ENCODE assay signal across 11 cellular contexts in genomic region chr14:61147898-61148549, GRCh38.
DNase-seq lines count a peak whose midpoint lies in the region; ATAC-seq and TF ChIP-seq lines count a peak whose summit lies in the region.
"Had no signal": no experiment of that assay in that cellular context is flagged by ENCODE, and none has a peak within 500 bp of the region (broad histone marks: within the 10 kb centered on the region; RNA-seq: fewer than 3 reads in every experiment).

No MANE protein-coding gene starts in this region.

- TF ChIP-seq CTCF in gastroesophageal sphincter (IDR thresholded peaks at IDR 0.05) (no peak), omental fat pad (IDR thresholded peaks at IDR 0.05) (no peak)

- TF ChIP-seq POLR2A in gastroesophageal sphincter (IDR thresholded peaks at IDR 0.05), result no peak

- ATAC-seq in gastroesophageal sphincter (peak; percentile 27), omental fat pad (ENCODE audit: low FRiP score) (peak; percentile 53), GM21515 (IDR thresholded peaks at IDR 0.05; ENCODE audit: unreplicated experiment) (no peak)

- H3K27me3 Mint-ChIP-seq in activated naive CD8-positive, alpha-beta T cell treated with anti-CD3 and anti-CD28 coated beads for 36 hours, result peaks cover 19% of the 10 kb centered on the region

- H3K36me3 Mint-ChIP-seq in activated naive CD8-positive, alpha-beta T cell treated with anti-CD3 and anti-CD28 coated beads for 36 hours, result no peaks in the 10 kb centered on the region

- 42 to 80% methylated on average over 2 to 8 of the region's 19 CpGs for WGBS in gastroesophageal sphincter (ENCODE audit: low coverage in 1 of 2), 2 donors

- H3K4me1 ChIP-seq in gastroesophageal sphincter, result peaks cover 4 to 39% (median 15%) of the 10 kb centered on the region in 3 donors
- H3K4me1 ChIP-seq: uterus had no signal

- H3K27ac Mint-ChIP-seq in activated naive CD8-positive, alpha-beta T cell treated with anti-CD3 and anti-CD28 coated beads for 36 hours, result no peak overlapping the region
- H3K27ac Mint-ChIP-seq: activated CD4-positive, alpha-beta memory T cell treated with anti-CD3 and anti-CD28 coated beads, Interleukin-2, amount 10 ng/mL, durations not matched to agents 7 days and 5 days had no signal

- TF ChIP-seq EP300 in gastroesophageal sphincter (IDR thresholded peaks at IDR 0.05), result no peak

- no peaks in the 10 kb centered on the region for H3K27me3 ChIP-seq in gastroesophageal sphincter
- H3K27me3 ChIP-seq: uterus had no signal

- H3K9me3 ChIP-seq in gastroesophageal sphincter, result no peaks in the 10 kb centered on the region
- H3K9me3 ChIP-seq: uterus had no signal

- DNase-seq in DMS79 treated with DMSO at 0.1 percent for 48 hours (lab: John Stamatoyannopoulos, UW) (peak; percentile 75), amniotic epithelial cell (ENCODE audit: low read depth) (peak; percentile 99), omental fat pad (ENCODE audit: low spot score) (no peak), RKO (ENCODE audit: low spot score) (no peak)
- DNase-seq in activated CD4-positive, CD25-positive, alpha-beta regulatory T cell (lab: John Stamatoyannopoulos, UW), result no peak
- DNase-seq in activated naive CD8-positive, alpha-beta T cell treated with anti-CD3 and anti-CD28 coated beads for 36 hours, result no peak
- DNase-seq: activated CD4-positive, alpha-beta memory T cell treated with anti-CD3 and anti-CD28 coated beads, Interleukin-2, amount 10 ng/mL, durations not matched to agents 7 days and 5 days; NCI-H748 treated with DMSO at 0.1 percent for 48 hours had no signal

- H3K36me3 ChIP-seq in gastroesophageal sphincter, result no peaks in the 10 kb centered on the region
- H3K36me3 ChIP-seq: uterus had no signal

- H3K9me3 Mint-ChIP-seq in activated naive CD8-positive, alpha-beta T cell treated with anti-CD3 and anti-CD28 coated beads for 36 hours, result peaks cover 15% of the 10 kb centered on the region

- H3K27ac ChIP-seq in gastroesophageal sphincter, result peak overlapping the region in 3 of 4 donors; percentile 47 to 76 (median 74)
- H3K27ac ChIP-seq: uterus had no signal

- H3K4me1 Mint-ChIP-seq in activated naive CD8-positive, alpha-beta T cell treated with anti-CD3 and anti-CD28 coated beads for 36 hours, result no peaks in the 10 kb centered on the region
- H3K4me1 Mint-ChIP-seq: activated CD4-positive, alpha-beta memory T cell treated with anti-CD3 and anti-CD28 coated beads, Interleukin-2, amount 10 ng/mL, durations not matched to agents 7 days and 5 days had no signal

- peak overlapping the region in 1 of 2 donors; percentile 5 for H3K4me3 ChIP-seq in gastroesophageal sphincter
- H3K4me3 ChIP-seq: uterus had no signal

- no peak overlapping the region for H3K4me3 Mint-ChIP-seq in activated naive CD8-positive, alpha-beta T cell treated with anti-CD3 and anti-CD28 coated beads for 36 hours
- H3K4me3 Mint-ChIP-seq: activated CD4-positive, alpha-beta memory T cell treated with anti-CD3 and anti-CD28 coated beads, Interleukin-2, amount 10 ng/mL, durations not matched to agents 7 days and 5 days had no signal

Comparison
In these comparisons a context has a peak if more than half of its experiments do, and no peak if none do; other contexts are left out.
1. DNase-seq: peak in DMS79 treated with DMSO at 0.1 percent for 48 hours (single experiment) and amniotic epithelial cell (single experiment); none in omental fat pad (single experiment), RKO (single experiment), activated CD4-positive, CD25-positive, alpha-beta regulatory T cell (0 of 4) and activated naive CD8-positive, alpha-beta T cell treated with anti-CD3 and anti-CD28 coated beads for 36 hours (single experiment).